16 cellular contexts compared by ENCODE assay signal in genomic region chr4:163702736-163703135, GRCh38.
"Had no signal": no experiment of that assay in that cellular context is flagged by ENCODE, and none has a peak within 500 bp of the region (broad histone marks: within the 10 kb centered on the region; RNA-seq: fewer than 3 reads in every experiment).

No MANE protein-coding gene starts in this region.

- H2AFZ ChIP-seq: PC-9 had no signal

- DNase-seq: activated CD4-positive, alpha-beta T cell treated with anti-CD3 and anti-CD28 coated beads for 4 hours; activated CD8-positive, alpha-beta memory T cell treated with anti-CD3 and anti-CD28 coated beads, Interleukin-2, amount 50 U/mL, for 4 hours; activated CD8-positive, alpha-beta T cell treated with anti-CD3 and anti-CD28 coated beads for 36 hours; activated gamma-delta T cell treated with Interleukin-2 at 50 U/mL for 16 hours; activated naive CD4-positive, alpha-beta T cell treated with anti-CD3 and anti-CD28 coated beads, Interleukin-2, amount 10 ng/mL, durations not matched to agents 7 days and 5 days; activated naive CD8-positive, alpha-beta T cell treated with anti-CD3 and anti-CD28 coated beads, Interleukin-2, amount 10 ng/mL, durations not matched to agents 7 days and 5 days; activated T-cell treated with anti-CD3 and anti-CD28 coated beads, Interleukin-2, amount 50 U/mL, for 72 hours; adrenal gland; NCI-H1092; NCI-H1694; PC-9 had no signal

- H3K9me3 Mint-ChIP-seq: activated CD8-positive, alpha-beta T cell treated with anti-CD3 and anti-CD28 coated beads for 36 hours; activated naive CD4-positive, alpha-beta T cell treated with anti-CD3 and anti-CD28 coated beads, Interleukin-2, amount 10 ng/mL, durations not matched to agents 7 days and 5 days; activated naive CD8-positive, alpha-beta T cell treated with anti-CD3 and anti-CD28 coated beads, Interleukin-2, amount 10 ng/mL, durations not matched to agents 7 days and 5 days; activated T-cell treated with anti-CD3 and anti-CD28 coated beads, Interleukin-2, amount 50 U/mL, for 72 hours; activated T-helper 2 cell treated with anti-CD3 and anti-CD28 coated beads, Interferon-gamma antibody, Interleukin-2, Interleukin-4, amounts not matched to agents 10 μg/mL and 5 μg/mL and 100 μg/mL, durations not matched to agents 14 hours and 24 hours and 36 hours; T-helper 1 cell treated with Interleukin-12 subunit alpha and Interleukin-12 subunit beta and Interleukin-4 antibody, amounts not matched to agents 30 μg/mL and 1 μg/mL, for 36 hours had no signal

- H3K4me2 ChIP-seq: KMS-11, PC-9 had no signal

- H3K27ac Mint-ChIP-seq: activated CD8-positive, alpha-beta T cell treated with anti-CD3 and anti-CD28 coated beads for 36 hours; activated naive CD4-positive, alpha-beta T cell treated with anti-CD3 and anti-CD28 coated beads, Interleukin-2, amount 10 ng/mL, durations not matched to agents 7 days and 5 days; activated naive CD8-positive, alpha-beta T cell treated with anti-CD3 and anti-CD28 coated beads, Interleukin-2, amount 10 ng/mL, durations not matched to agents 7 days and 5 days; activated T-cell treated with anti-CD3 and anti-CD28 coated beads, Interleukin-2, amount 50 U/mL, for 72 hours; activated T-helper 2 cell treated with anti-CD3 and anti-CD28 coated beads, Interferon-gamma antibody, Interleukin-2, Interleukin-4, amounts not matched to agents 10 μg/mL and 5 μg/mL and 100 μg/mL, durations not matched to agents 14 hours and 24 hours and 36 hours; T-helper 1 cell treated with Interleukin-12 subunit alpha and Interleukin-12 subunit beta and Interleukin-4 antibody, amounts not matched to agents 30 μg/mL and 1 μg/mL, for 36 hours had no signal

- H3K9ac ChIP-seq: KMS-11 had no signal

- H3K4me1 Mint-ChIP-seq: activated naive CD4-positive, alpha-beta T cell treated with anti-CD3 and anti-CD28 coated beads, Interleukin-2, amount 10 ng/mL, durations not matched to agents 7 days and 5 days; activated naive CD8-positive, alpha-beta T cell treated with anti-CD3 and anti-CD28 coated beads, Interleukin-2, amount 10 ng/mL, durations not matched to agents 7 days and 5 days had no signal

- H3K9me3 ChIP-seq: breast epithelium had no signal

- H3K4me3 Mint-ChIP-seq: activated CD8-positive, alpha-beta T cell treated with anti-CD3 and anti-CD28 coated beads for 36 hours; activated naive CD4-positive, alpha-beta T cell treated with anti-CD3 and anti-CD28 coated beads, Interleukin-2, amount 10 ng/mL, durations not matched to agents 7 days and 5 days; activated naive CD8-positive, alpha-beta T cell treated with anti-CD3 and anti-CD28 coated beads, Interleukin-2, amount 10 ng/mL, durations not matched to agents 7 days and 5 days; activated T-cell treated with anti-CD3 and anti-CD28 coated beads, Interleukin-2, amount 50 U/mL, for 72 hours; T-helper 1 cell treated with Interleukin-12 subunit alpha and Interleukin-12 subunit beta and Interleukin-4 antibody, amounts not matched to agents 30 μg/mL and 1 μg/mL, for 36 hours had no signal

- ATAC-seq: activated CD4-positive, CD25-positive, alpha-beta regulatory T cell treated with anti-CD3 and anti-CD28 coated beads, Interleukin-2, amount 50 U/mL, for 24 hours; activated CD8-positive, alpha-beta T cell treated with anti-CD3 and anti-CD28 coated beads for 36 hours had no signal

- H3K4me1 ChIP-seq: adrenal gland, breast epithelium had no signal

- H3K36me3 ChIP-seq: adrenal gland, breast epithelium had no signal

- H3K36me3 Mint-ChIP-seq: activated naive CD4-positive, alpha-beta T cell treated with anti-CD3 and anti-CD28 coated beads, Interleukin-2, amount 10 ng/mL, durations not matched to agents 7 days and 5 days; activated naive CD8-positive, alpha-beta T cell treated with anti-CD3 and anti-CD28 coated beads, Interleukin-2, amount 10 ng/mL, durations not matched to agents 7 days and 5 days had no signal

- H3K27ac ChIP-seq: adrenal gland, breast epithelium, KMS-11, PC-9 had no signal

- H3K27me3 Mint-ChIP-seq: activated naive CD4-positive, alpha-beta T cell treated with anti-CD3 and anti-CD28 coated beads, Interleukin-2, amount 10 ng/mL, durations not matched to agents 7 days and 5 days; activated naive CD8-positive, alpha-beta T cell treated with anti-CD3 and anti-CD28 coated beads, Interleukin-2, amount 10 ng/mL, durations not matched to agents 7 days and 5 days had no signal

- H3K4me3 ChIP-seq: adrenal gland, breast epithelium, PC-9 had no signal

- H3K27me3 ChIP-seq: adrenal gland, breast epithelium had no signal
